In the genomic region with DNA sequence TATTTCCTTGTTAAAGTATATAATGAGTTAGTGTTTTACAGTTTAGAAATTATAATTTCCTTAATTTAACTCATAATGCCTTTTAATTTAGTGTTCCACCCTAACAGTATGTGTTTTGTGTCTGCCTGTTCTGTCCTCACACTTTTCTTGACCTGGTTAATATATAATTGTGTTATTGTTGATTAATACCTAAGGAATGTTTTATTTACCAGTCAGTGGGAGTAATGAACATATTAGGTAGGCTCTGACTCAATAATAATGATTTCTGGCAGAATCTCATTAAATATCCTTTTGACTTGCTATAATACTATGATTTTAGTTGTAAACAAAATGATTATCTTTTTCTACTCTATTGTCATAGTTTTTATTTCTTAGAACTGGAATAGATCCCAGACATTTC, we compare ENCODE assay signal across 19 cellular contexts. TPM values are rescaled to one million over a fixed set of nuclear protein-coding genes. Genes with fewer than 3 reads are reported as not detected.
DNase-seq lines count a peak whose midpoint lies in the region; ATAC-seq and TF ChIP-seq lines count a peak whose summit lies in the region.
"Had no signal": no experiment of that assay in that cellular context is flagged by ENCODE, and none has a peak within 500 bp of the region (broad histone marks: within the 10 kb centered on the region; RNA-seq: fewer than 3 reads in every experiment).

No MANE protein-coding gene starts in this region.

- H3K27ac ChIP-seq in SK-N-MC (peak overlapping the region; percentile 64), subcutaneous abdominal adipose tissue (ENCODE audit: low read depth, low read length) (peak overlapping the region; percentile 7)
- H3K27ac ChIP-seq: pancreas, right atrium auricular region, tibial artery had no signal

- intact Hi-C loops in lower leg skin (cut with DNase I; ENCODE audit: low total_unique reads): no loop called here

- TF ChIP-seq CTCF in lower leg skin (IDR thresholded peaks at IDR 0.05): no peak

- no peaks in the 10 kb centered on the region for H3K27me3 ChIP-seq in subcutaneous abdominal adipose tissue (ENCODE audit: control insufficient read depth in 5 of 5, insufficient read depth in 4 of 5, low read length in 5 of 5)
- H3K27me3 ChIP-seq: pancreas, right atrium auricular region, tibial artery had no signal

- H3K36me3 ChIP-seq in SK-N-MC (ENCODE audit: insufficient read depth, low read length): peaks cover 46% of the 10 kb centered on the region
- H3K36me3 ChIP-seq in subcutaneous abdominal adipose tissue (ENCODE audit: control insufficient read depth in 5 of 5, insufficient read depth in 5 of 5, low read length in 5 of 5): peaks cover 0 to 6% (median 4%) of the 10 kb centered on the region in 5 donors
- H3K36me3 ChIP-seq: pancreas, right atrium auricular region had no signal

- peaks cover 3% of the 10 kb centered on the region; the same call in 1 of the 2 replicates for H3K9me3 ChIP-seq in SK-N-MC (ENCODE audit: low read depth, low read length)
- peaks cover 0 to 5% (median 0%) of the 10 kb centered on the region in 5 donors for H3K9me3 ChIP-seq in subcutaneous abdominal adipose tissue (ENCODE audit: control insufficient read depth in 5 of 5, low read length in 5 of 5)
- H3K9me3 ChIP-seq: pancreas had no signal

- H3K4me1 ChIP-seq in subcutaneous abdominal adipose tissue (ENCODE audit: control insufficient read depth in 5 of 5, insufficient read depth in 5 of 5, low read length in 5 of 5): peaks cover 0 to 16% (median 5%) of the 10 kb centered on the region in 5 donors
- H3K4me1 ChIP-seq: right atrium auricular region, tibial artery had no signal

- H3K4me3 ChIP-seq in SK-N-MC (no peak overlapping the region; the same call in 1 of the 2 replicates), subcutaneous abdominal adipose tissue (ENCODE audit: low read depth in 1 of 5, low read length in 5 of 5) (no peak overlapping the region), lower leg skin (ENCODE audit: low read depth, poor library complexity, severe bottlenecking) (no peak overlapping the region)
- H3K4me3 ChIP-seq: pancreas, right atrium auricular region, tibial artery had no signal

- TF ChIP-seq POLR2A in lower leg skin (IDR thresholded peaks at IDR 0.05): no peak

- H3K9ac ChIP-seq in SK-N-MC (ENCODE audit: insufficient read length) (no peak overlapping the region), subcutaneous abdominal adipose tissue (ENCODE audit: low read length in 5 of 5) (no peak overlapping the region)

- ATAC-seq in HG02970 (IDR thresholded peaks at IDR 0.05; ENCODE audit: low FRiP score, unreplicated experiment): no peak
- no peak for ATAC-seq in HG03442 (IDR thresholded peaks at IDR 0.05; ENCODE audit: unreplicated experiment)
- ATAC-seq: activated T-cell treated with anti-CD3 and anti-CD28 coated beads, Interleukin-2, amount 50 U/mL, for 4 hours; natural killer cell; pancreas had no signal

- peak; percentile 18 for DNase-seq in GM03348 (ENCODE audit: low spot score)
- DNase-seq in SK-N-MC (ENCODE audit: low read depth, low spot score): no peak
- DNase-seq in iris pigment epithelial cell (ENCODE audit: low read depth): peak; percentile 31
- DNase-seq in lower leg skin (ENCODE audit: low spot score in 2 of 2): no peak
- DNase-seq: activated CD4-positive, alpha-beta T cell treated with anti-CD3 and anti-CD28 coated beads for 48 hours; activated naive CD4-positive, alpha-beta T cell treated with anti-CD3 and anti-CD28 coated beads for 36 hours; activated T-cell treated with anti-CD3 and anti-CD28 coated beads, Interleukin-2, amount 50 U/mL, for 4 hours; DMS79; head of caudate nucleus; natural killer cell; NCI-H187 treated with DMSO at 0.1 percent for 48 hours; NCI-H526 treated with DMSO at 0.1 percent for 48 hours; pancreas; stimulated activated CD4-positive, alpha-beta T cell treated with anti-CD3 and anti-CD28 coated beads, Interleukin-12 subunit alpha, Interleukin-12 subunit beta, amount 100 ng/mL, for 4 hours; tibial artery had no signal

RNA-seq across cellular contexts. Expression of gene RASA2, which starts 51.7 kb away (rescaled TPM):
- 10 to 100 TPM; 18.7 to 46.2 (median 21.2) TPM for total RNA-seq in lower leg skin

Comparison
In these comparisons a context has a peak if more than half of its experiments do, and no peak if none do; other contexts are left out.
1. DNase-seq: peak in GM03348 (single experiment) and iris pigment epithelial cell (single experiment); none in SK-N-MC (single experiment) and lower leg skin (0 of 2).